13 cellular contexts compared by ENCODE assay signal in the genomic region with DNA sequence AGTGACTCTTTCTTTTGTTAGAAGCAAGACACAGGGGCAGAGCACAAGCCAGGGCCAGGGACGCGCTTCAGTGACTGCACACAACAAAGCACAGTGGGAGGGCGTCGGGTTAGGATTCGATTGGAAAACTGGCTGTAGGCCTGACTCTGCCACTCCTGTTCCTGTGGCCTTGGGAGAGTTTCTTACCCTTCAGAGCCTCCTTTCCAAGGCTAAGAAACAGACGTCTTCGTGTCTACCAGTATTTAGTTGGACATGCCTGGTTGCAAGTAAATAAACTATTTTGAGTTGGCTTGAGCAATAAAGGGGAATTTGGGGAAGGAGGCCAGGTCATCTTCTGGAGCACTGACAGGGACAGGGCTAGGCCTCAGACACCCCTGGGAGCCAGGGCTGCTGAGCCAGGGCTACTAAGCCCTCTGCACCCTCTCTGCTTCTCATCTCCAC.
DNase-seq lines count a peak whose midpoint lies in the region; ATAC-seq, FAIRE-seq and TF ChIP-seq lines count a peak whose summit lies in the region.
"Had no signal": no experiment of that assay in that cellular context is flagged by ENCODE, and none has a peak within 500 bp of the region (broad histone marks: within the 10 kb centered on the region; RNA-seq: fewer than 3 reads in every experiment).

No MANE protein-coding gene starts in this region.

- H3K36me3 ChIP-seq in CD8-positive, alpha-beta T cell (ENCODE audit: insufficient read depth, low read length): no peaks in the 10 kb centered on the region
- H3K36me3 ChIP-seq: esophagus squamous epithelium had no signal

- H3K4me3 Mint-ChIP-seq in CD8-positive, alpha-beta T cell: no peak overlapping the region
- H3K4me3 Mint-ChIP-seq: immature natural killer cell; stimulated activated naive CD8-positive, alpha-beta T cell treated with anti-CD3 and anti-CD28 coated beads, Interleukin-15, Interleukin-2, amounts not matched to agents 100 ng/mL and 50 ng/mL, for 24 hours had no signal

- CTCF ChIA-PET in CD8-positive, alpha-beta T cell (lab: Charles Lee): interaction anchor here (1.7 kb wide), 1 partner anchor 13 kb away, joined by 4 read pairs; no protein-coding TSS in a partner anchor

- peak; percentile 48 for DNase-seq in Ammon's horn (ENCODE audit: low spot score)
- DNase-seq in HT-29 (ENCODE audit: low spot score): peak; percentile 35
- peak; percentile 61 for DNase-seq in NCI-H510A treated with DMSO at 0.1 percent for 48 hours (lab: John Stamatoyannopoulos, UW)
- DNase-seq in iPS-NIHi7 (ENCODE audit: extremely low spot score): peak; percentile 33
- DNase-seq in D341Med (ENCODE audit: low spot score): no peak
- no peak for DNase-seq in CD8-positive, alpha-beta T cell
- DNase-seq in HTR-8/SVneo (ENCODE audit: insufficient read length, low spot score): no peak
- DNase-seq: aorta, C1 segment of cervical spinal cord, esophagus squamous epithelium, immature natural killer cell had no signal

- no peaks in the 10 kb centered on the region for H3K27me3 ChIP-seq in CD8-positive, alpha-beta T cell (ENCODE audit: insufficient read depth, low read length)
- H3K27me3 ChIP-seq: esophagus squamous epithelium had no signal

- intact Hi-C loops in CD8-positive, alpha-beta T cell (cut with DNase I, micrococcal nuclease): no loop called here

- H3K4me1 ChIP-seq in CD8-positive, alpha-beta T cell (ENCODE audit: insufficient read depth, low read length): no peaks in the 10 kb centered on the region

- no peak overlapping the region for H3K27ac ChIP-seq in CD8-positive, alpha-beta T cell (ENCODE audit: low read depth, low read length)
- H3K27ac ChIP-seq: esophagus squamous epithelium had no signal

- no peak for ATAC-seq in CD8-positive, alpha-beta T cell
- no peak for ATAC-seq in HG02678 (IDR thresholded peaks at IDR 0.05; ENCODE audit: unreplicated experiment)

- no peaks in the 10 kb centered on the region for H3K9me3 ChIP-seq in CD8-positive, alpha-beta T cell (ENCODE audit: low read length)
- H3K9me3 ChIP-seq: esophagus squamous epithelium had no signal

- H3K4me1 Mint-ChIP-seq in CD8-positive, alpha-beta T cell (ENCODE audit: low read depth): no peaks in the 10 kb centered on the region
- H3K4me1 Mint-ChIP-seq: immature natural killer cell had no signal

- H3K9me3 Mint-ChIP-seq in CD8-positive, alpha-beta T cell: no peaks in the 10 kb centered on the region
- H3K9me3 Mint-ChIP-seq: stimulated activated naive CD8-positive, alpha-beta T cell treated with anti-CD3 and anti-CD28 coated beads, Interleukin-15, Interleukin-2, amounts not matched to agents 100 ng/mL and 50 ng/mL, for 24 hours had no signal

- POLR2A ChIA-PET in CD8-positive, alpha-beta T cell (lab: Charles Lee): no interaction called here

- no peaks in the 10 kb centered on the region for H3K36me3 Mint-ChIP-seq in CD8-positive, alpha-beta T cell
- H3K36me3 Mint-ChIP-seq: immature natural killer cell had no signal

- H3K27me3 Mint-ChIP-seq in CD8-positive, alpha-beta T cell (ENCODE audit: low read depth): peaks cover 8% of the 10 kb centered on the region

- H3K27ac Mint-ChIP-seq in CD8-positive, alpha-beta T cell: no peak overlapping the region
- H3K27ac Mint-ChIP-seq: immature natural killer cell; stimulated activated naive CD8-positive, alpha-beta T cell treated with anti-CD3 and anti-CD28 coated beads, Interleukin-15, Interleukin-2, amounts not matched to agents 100 ng/mL and 50 ng/mL, for 24 hours had no signal

- no peak for TF ChIP-seq CTCF in CD8-positive, alpha-beta T cell (IDR thresholded peaks at IDR 0.05)

- FAIRE-seq in HTR-8/SVneo (lab: Jason Lieb, UNC): no peak

- H3K4me3 ChIP-seq in CD8-positive, alpha-beta T cell (ENCODE audit: low read depth, low read length): no peak overlapping the region
- H3K4me3 ChIP-seq: esophagus squamous epithelium had no signal

Comparison
In these comparisons a context has a peak if more than half of its experiments do, and no peak if none do; other contexts are left out.
1. DNase-seq: peak in Ammon's horn (single experiment), HT-29 (single experiment), NCI-H510A treated with DMSO at 0.1 percent for 48 hours (single experiment) and iPS-NIHi7 (single experiment); none in D341Med (single experiment), CD8-positive, alpha-beta T cell (0 of 7) and HTR-8/SVneo (single experiment).